11 cellular contexts compared by ENCODE assay signal in genomic region chr1:229058111-229058551, GRCh38.
DNase-seq lines count a peak whose midpoint lies in the region; ATAC-seq, FAIRE-seq and TF ChIP-seq lines count a peak whose summit lies in the region.
"Had no signal": no experiment of that assay in that cellular context is flagged by ENCODE, and none has a peak within 500 bp of the region (broad histone marks: within the 10 kb centered on the region; RNA-seq: fewer than 3 reads in every experiment).

No MANE protein-coding gene starts in this region.

- FAIRE-seq in HepG2 (lab: Jason Lieb, UNC): no peak
- FAIRE-seq: kidney had no signal

- no TSS peak for BruUV-seq in HepG2 (replicated peaks; lab: Mats Ljungman, UMichigan)

- no peaks in the 10 kb centered on the region for H3K9me3 ChIP-seq in gastroesophageal sphincter
- no peaks in the 10 kb centered on the region for H3K9me3 ChIP-seq in HepG2 (ENCODE audit: low read length)

- no peak for TF ChIP-seq CTCF in gastroesophageal sphincter (IDR thresholded peaks at IDR 0.05)
- TF ChIP-seq CTCF in HepG2 (CRISPR knock-in tag; IDR thresholded peaks at IDR 0.05): no peak

- POLR2A ChIA-PET in HepG2 (lab: Yijun Ruan, JAX): no interaction called here

- peak overlapping the region in 3 of 4 donors; percentile 54 to 70 (median 59) for H3K27ac ChIP-seq in gastroesophageal sphincter
- no peak overlapping the region for H3K27ac ChIP-seq in HepG2 (ENCODE audit: extremely low read length, insufficient read depth, low read length)
- H3K27ac ChIP-seq: WERI-Rb-1 had no signal

- H3K9ac ChIP-seq in HepG2 (ENCODE audit: insufficient read depth, low read depth, low read length): no peak overlapping the region

- H3K4me3 ChIP-seq in gastroesophageal sphincter (no peak overlapping the region), HepG2 (replicated peaks in 1 of 3; ENCODE audit: insufficient read depth in 1 of 3, low read depth in 2 of 3, low read length in 3 of 3) (no peak overlapping the region)

- 92 to 97% methylated on average over 5 to 7 of the region's 11 CpGs for WGBS in gastroesophageal sphincter (ENCODE audit: low coverage in 1 of 2), 2 donors
- WGBS in HepG2 (ENCODE audit: low lambda C conversion rate): 94% methylated on average over 10 of the region's 11 CpGs

- H3K27me3 ChIP-seq in gastroesophageal sphincter (no peaks in the 10 kb centered on the region), HepG2 (ENCODE audit: control insufficient read depth in 1 of 2, insufficient read depth in 2 of 2, low read length in 2 of 2) (no peaks in the 10 kb centered on the region)

- CTCF ChIA-PET in HepG2 (lab: Yijun Ruan, JAX; ENCODE audit: low intra/inter-chr PET ratio, low total read pairs): no interaction called here

- in situ Hi-C loops in HepG2 (cut with HindIII; ENCODE audit: extremely low pct_ligation_motif_present, low pct_unique_long_range_greater_than_20kb): no loop called here

- H4K20me1 ChIP-seq in HepG2 (ENCODE audit: insufficient read depth, low read length): no peaks in the 10 kb centered on the region

- no peak overlapping the region for H3K4me2 ChIP-seq in HepG2 (ENCODE audit: low read depth, low read length)

- peaks cover 4 to 49% (median 10%) of the 10 kb centered on the region in 3 donors for H3K4me1 ChIP-seq in gastroesophageal sphincter
- peaks cover 63% of the 10 kb centered on the region for H3K4me1 ChIP-seq in HepG2 (ENCODE audit: insufficient read depth, low read length)

- no peak for ATAC-seq in gastroesophageal sphincter
- peak; percentile 56 for ATAC-seq in stimulated activated naive CD8-positive, alpha-beta T cell treated with anti-CD3 and anti-CD28 coated beads, Interleukin-15, Interleukin-2, amounts not matched to agents 100 U/mL and 50 U/mL, for 24 hours
- no peak for ATAC-seq in GM19324 (IDR thresholded peaks at IDR 0.05; ENCODE audit: low FRiP score, unreplicated experiment)
- no peak for ATAC-seq in GM21825 (IDR thresholded peaks at IDR 0.05; ENCODE audit: unreplicated experiment)
- no peak for ATAC-seq in HepG2

- intact Hi-C loops in HepG2 (cut with micrococcal nuclease; ENCODE audit: unreplicated experiment): no loop called here

- TF ChIP-seq RAD21 in HepG2 (CRISPR knock-in tag; IDR thresholded peaks at IDR 0.05): no peak

- no peak for TF ChIP-seq POLR2A in gastroesophageal sphincter (IDR thresholded peaks at IDR 0.05)
- TF ChIP-seq POLR2A in HepG2 (IDR thresholded peaks at IDR 0.05; ENCODE audit: insufficient read depth in 1 of 2, low read depth in 2 of 2, low read length in 2 of 2): no peak

- H3K36me3 ChIP-seq in gastroesophageal sphincter (no peaks in the 10 kb centered on the region), HepG2 (replicated peaks in 1 of 2; ENCODE audit: control insufficient read depth in 1 of 2, insufficient read depth in 2 of 2, low read length in 2 of 2) (no peaks in the 10 kb centered on the region)
- H3K36me3 ChIP-seq: WERI-Rb-1 had no signal

- no peaks in the 10 kb centered on the region for H3K79me2 ChIP-seq in HepG2 (ENCODE audit: insufficient read depth, low read length)

- DNase-seq in NCI-H82 (lab: John Stamatoyannopoulos, UW) (peak; percentile 30), NCI-H82 treated with DMSO at 0.1 percent for 48 hours (lab: John Stamatoyannopoulos, UW; ENCODE audit: unreplicated experiment) (no peak), HepG2 (ENCODE audit: low spot score) (no peak)
- peak; percentile 17 to 30 for DNase-seq in activated CD4-positive, alpha-beta T cell treated with anti-CD3 and anti-CD28 coated beads, Interleukin-2, amount 50 U/mL, for 4 hours
- DNase-seq in stimulated activated naive CD8-positive, alpha-beta T cell treated with anti-CD3 and anti-CD28 coated beads, Interleukin-15, Interleukin-2, amounts not matched to agents 100 U/mL and 50 U/mL, for 24 hours: peak; percentile 34
- DNase-seq: effector CD4-positive, alpha-beta T cell; kidney; WERI-Rb-1 had no signal

- TF ChIP-seq EP300 in gastroesophageal sphincter (IDR thresholded peaks at IDR 0.05): no peak
- TF ChIP-seq EP300 in HepG2 (IDR thresholded peaks at IDR 0.05; ENCODE audit: low read depth in 2 of 2, low read length in 2 of 2): no peak
- TF ChIP-seq EP300 in HepG2 (CRISPR knock-in tag; IDR thresholded peaks at IDR 0.05; ENCODE audit: borderline replicate concordance): no peak

- no peak overlapping the region for H2AFZ ChIP-seq in HepG2 (ENCODE audit: low read length)

TF ChIP-seq in HepG2, 621 proteins besides CTCF, POLR2A, EP300 and RAD21:
- TF ChIP-seq CHCHD3 (CRISPR knock-in tag; IDR thresholded peaks at IDR 0.05) (no peak), ZNF350 (CRISPR knock-in tag; IDR thresholded peaks at IDR 0.05; ENCODE audit: borderline replicate concordance, low read depth) (no peak), MXI1 (IDR thresholded peaks at IDR 0.05; ENCODE audit: borderline replicate concordance, low read depth, low read length) (no peak)

Comparison
In these comparisons a context has a peak if more than half of its experiments do, and no peak if none do; other contexts are left out.
1. DNase-seq: peak in NCI-H82 (single experiment), activated CD4-positive, alpha-beta T cell treated with anti-CD3 and anti-CD28 coated beads, Interleukin-2, amount 50 U/mL, for 4 hours (2 of 2) and stimulated activated naive CD8-positive, alpha-beta T cell treated with anti-CD3 and anti-CD28 coated beads, Interleukin-15, Interleukin-2, amounts not matched to agents 100 U/mL and 50 U/mL, for 24 hours (single experiment); none in NCI-H82 treated with DMSO at 0.1 percent for 48 hours (single experiment) and HepG2 (single experiment).